In genomic region chr2:106222057-106222456, GRCh38 we compare ENCODE assay signal across 4 cellular contexts.
TF ChIP-seq lines count a peak whose summit lies in the region.
"Not testable (repeated sequence)": the region's sequence is repeated elsewhere in the genome, so short reads cannot be mapped to it uniquely, and the experiment has no call there.

No MANE protein-coding gene starts in this region.

TF ChIP-seq in A549, 52 proteins besides CTCF, POLR2A, EP300 and RAD21:
- peak; percentile 64 for TF ChIP-seq MAFK (IDR thresholded peaks at IDR 0.05; ENCODE audit: partially characterized antibody)

TF ChIP-seq in IMR-90, 13 proteins besides CTCF, POLR2A, EP300 and RAD21:
- TF ChIP-seq MAFK (IDR thresholded peaks at IDR 0.05; ENCODE audit: low read depth, low read length): 0 out of 2 replicates have a peak, but pooled peaks have one; percentile 30

TF ChIP-seq in K562, 482 proteins besides CTCF, POLR2A, EP300 and RAD21:
- TF ChIP-seq ZNF316 (IDR thresholded peaks at IDR 0.05) (peak; percentile 77), CEBPG (tag; conservative IDR thresholded peaks at IDR 0.05 in 1 of 2, IDR thresholded peaks at IDR 0.05 in 1 of 2) (peak in 1 of 2 experiments; percentile 28; a peak in 1 of 4 replicates), MAFG (tag; conservative IDR thresholded peaks at IDR 0.05) (peak; percentile 36; the same call in 1 of the 2 replicates), C11orf30 (IDR thresholded peaks at IDR 0.05; ENCODE audit: low read depth) (peak; percentile 48)
- not testable (repeated sequence) for TF ChIP-seq CEBPG (CRISPR knock-in tag; IDR thresholded peaks at IDR 0.05)

TF ChIP-seq in HepG2, 621 proteins besides CTCF, POLR2A, EP300 and RAD21:
- TF ChIP-seq MAFK (conservative IDR thresholded peaks at IDR 0.05 in 1 of 2, IDR thresholded peaks at IDR 0.05 in 1 of 2; ENCODE audit: low read length in 2 of 2): peak; percentile 73 to 81
- TF ChIP-seq MAFF (IDR thresholded peaks at IDR 0.05; ENCODE audit: low read depth, low read length): peak; percentile 65
